ENCODE assay signal across 8 cellular contexts in genomic region chr16:68079616-68080344, GRCh38.
DNase-seq lines count a peak whose midpoint lies in the region; ATAC-seq lines count a peak whose summit lies in the region.

No MANE protein-coding gene starts in this region.

- DNase-seq in NK-92 treated with Interleukin-12 subunit alpha and Interleukin-12 subunit beta, amount 100 ng/mL, for 24 hours (lab: John Stamatoyannopoulos, UW), result peak; percentile 75
- DNase-seq in NK-92 (lab: John Stamatoyannopoulos, UW; ENCODE audit: unreplicated experiment) (no peak), activated gamma-delta T cell treated with Interleukin-2 at 50 U/mL for 16 hours (peak; percentile 78), kidney glomerular epithelial cell (lab: John Stamatoyannopoulos, UW) (peak; percentile 12), SHP77 treated with DMSO at 0.1 percent for 48 hours (lab: John Stamatoyannopoulos, UW) (no peak), DMS53 treated with DMSO at 0.1 percent for 48 hours (lab: John Stamatoyannopoulos, UW; ENCODE audit: unreplicated experiment) (no peak)
- peak; percentile 34 to 61 (median 48) for DNase-seq in stimulated activated CD4-positive, alpha-beta T cell treated with anti-CD3 and anti-CD28 coated beads, TNF-alpha, amount 100 ng/mL, for 4 hours (ENCODE audit: low read depth in 3 of 3)

- ATAC-seq in HG03442 (IDR thresholded peaks at IDR 0.05; ENCODE audit: unreplicated experiment), result no peak

Comparison
In these comparisons a context has a peak if more than half of its experiments do, and no peak if none do; other contexts are left out.
1. DNase-seq: peak in NK-92 treated with Interleukin-12 subunit alpha and Interleukin-12 subunit beta, amount 100 ng/mL, for 24 hours (single experiment), activated gamma-delta T cell treated with Interleukin-2 at 50 U/mL for 16 hours (single experiment), kidney glomerular epithelial cell (single experiment) and stimulated activated CD4-positive, alpha-beta T cell treated with anti-CD3 and anti-CD28 coated beads, TNF-alpha, amount 100 ng/mL, for 4 hours (3 of 3); none in NK-92 (single experiment), SHP77 treated with DMSO at 0.1 percent for 48 hours (single experiment) and DMS53 treated with DMSO at 0.1 percent for 48 hours (single experiment).